Comparison of ENCODE assay signal across 11 cellular contexts in genomic region chr12:109277899-109278762, GRCh38. TPM values are rescaled to one million over a fixed set of nuclear protein-coding genes. Genes with fewer than 3 reads are reported as not detected.
DNase-seq lines count a peak whose midpoint lies in the region; ATAC-seq and TF ChIP-seq lines count a peak whose summit lies in the region.
"Had no signal": no experiment of that assay in that cellular context is flagged by ENCODE, and none has a peak within 500 bp of the region (broad histone marks: within the 10 kb centered on the region; RNA-seq: fewer than 3 reads in every experiment).

No MANE protein-coding gene starts in this region.

- DNase-seq in HL-60 (ENCODE audit: low read depth in 1 of 2, low spot score in 1 of 2) (peak; percentile 24 to 40), NOMO-1 treated with dmso at 0.1 percent for 144 hours (lab: John Stamatoyannopoulos, UW; ENCODE audit: unreplicated experiment) (peak; percentile 10), fibroblast of the conjunctiva (ENCODE audit: low read depth) (peak; percentile 27), sigmoid colon (no peak), NCI-H2081 (lab: John Stamatoyannopoulos, UW) (no peak), HT-29 (ENCODE audit: low spot score) (no peak), type B pancreatic cell (ENCODE audit: extremely low spot score, unreplicated experiment) (no peak)
- DNase-seq: activated CD8-positive, alpha-beta memory T cell treated with anti-CD3 and anti-CD28 coated beads, Interleukin-2, amount 50 U/mL, for 48 hours; central memory CD4-positive, alpha-beta T cell had no signal

- no peaks in the 10 kb centered on the region for H3K9me3 ChIP-seq in sigmoid colon

- no peaks in the 10 kb centered on the region for H3K36me3 ChIP-seq in sigmoid colon

- no peak for TF ChIP-seq POLR2A in sigmoid colon (IDR thresholded peaks at IDR 0.05)

- no peaks in the 10 kb centered on the region for H3K9me3 Mint-ChIP-seq in type B pancreatic cell

- H3K4me1 Mint-ChIP-seq in type B pancreatic cell (ENCODE audit: unreplicated experiment): peaks cover 12% of the 10 kb centered on the region

- H3K4me1 ChIP-seq in sigmoid colon: peaks cover 0 to 26% (median 21%) of the 10 kb centered on the region in 4 donors

- TF ChIP-seq CTCF in HL-60 (IDR thresholded peaks at IDR 0.05; ENCODE audit: insufficient read depth, low read length): no peak
- TF ChIP-seq CTCF in sigmoid colon (IDR thresholded peaks at IDR 0.05): no peak
- no peak for TF ChIP-seq CTCF in type B pancreatic cell (conservative IDR thresholded peaks at IDR 0.05)

- H3K27ac ChIP-seq in HL-60 (replicated peaks) (no peak overlapping the region), sigmoid colon (peak overlapping the region; percentile 39 to 57 (median 46))

- H3K27me3 ChIP-seq in HL-60 (ENCODE audit: insufficient read depth, poor library complexity, severe bottlenecking) (no peaks in the 10 kb centered on the region), sigmoid colon (no peaks in the 10 kb centered on the region)

- intact Hi-C loops in sigmoid colon (cut with DNase I): no loop called here

- TF ChIP-seq EP300 in sigmoid colon (IDR thresholded peaks at IDR 0.05): no peak

- ATAC-seq in esophagus mucosa: no peak

- no peak overlapping the region for H3K4me3 Mint-ChIP-seq in type B pancreatic cell

- H3K27ac Mint-ChIP-seq in type B pancreatic cell: no peak overlapping the region
- H3K27ac Mint-ChIP-seq: progenitor cell of endocrine pancreas had no signal

- no peaks in the 10 kb centered on the region for H3K36me3 Mint-ChIP-seq in type B pancreatic cell

- peaks cover 7% of the 10 kb centered on the region for H3K27me3 Mint-ChIP-seq in type B pancreatic cell

- WGBS in sigmoid colon, 2 donors: 34 to 58% methylated on average over 15 of the region's 15 CpGs

- H3K4me3 ChIP-seq in HL-60 (replicated peaks; ENCODE audit: insufficient read depth, low read length) (no peak overlapping the region), sigmoid colon (no peak overlapping the region)

RNA-seq across cellular contexts. Expression of gene FOXN4, which starts 31.0 kb away (rescaled TPM):
- 1 to 10 TPM in 1 of 4 donors, under 1 TPM in 1, not detected in 2; 0.41 to 1.9 TPM for total RNA-seq in sigmoid colon
- under 1 TPM in 1 of 3 donors, not detected in 2; 0.06 TPM for polyA plus RNA-seq in sigmoid colon
- not detected for total RNA-seq in esophagus mucosa
- total RNA-seq in HT-29 (2014; rRNA removed; shearing (Covaris generic)): not detected in 2 replicates
- 2.0 and 2.6 TPM in 2 replicates for total RNA-seq in type B pancreatic cell (ENCODE audit: low replicate concordance)

Comparison
In these comparisons a context has a peak if more than half of its experiments do, and no peak if none do; other contexts are left out.
1. DNase-seq: peak in HL-60 (2 of 2), NOMO-1 treated with dmso at 0.1 percent for 144 hours (single experiment) and fibroblast of the conjunctiva (single experiment); none in sigmoid colon (single experiment), NCI-H2081 (0 of 2), HT-29 (single experiment) and type B pancreatic cell (single experiment).